1 cellular context compared by ENCODE assay signal in the genomic region with DNA sequence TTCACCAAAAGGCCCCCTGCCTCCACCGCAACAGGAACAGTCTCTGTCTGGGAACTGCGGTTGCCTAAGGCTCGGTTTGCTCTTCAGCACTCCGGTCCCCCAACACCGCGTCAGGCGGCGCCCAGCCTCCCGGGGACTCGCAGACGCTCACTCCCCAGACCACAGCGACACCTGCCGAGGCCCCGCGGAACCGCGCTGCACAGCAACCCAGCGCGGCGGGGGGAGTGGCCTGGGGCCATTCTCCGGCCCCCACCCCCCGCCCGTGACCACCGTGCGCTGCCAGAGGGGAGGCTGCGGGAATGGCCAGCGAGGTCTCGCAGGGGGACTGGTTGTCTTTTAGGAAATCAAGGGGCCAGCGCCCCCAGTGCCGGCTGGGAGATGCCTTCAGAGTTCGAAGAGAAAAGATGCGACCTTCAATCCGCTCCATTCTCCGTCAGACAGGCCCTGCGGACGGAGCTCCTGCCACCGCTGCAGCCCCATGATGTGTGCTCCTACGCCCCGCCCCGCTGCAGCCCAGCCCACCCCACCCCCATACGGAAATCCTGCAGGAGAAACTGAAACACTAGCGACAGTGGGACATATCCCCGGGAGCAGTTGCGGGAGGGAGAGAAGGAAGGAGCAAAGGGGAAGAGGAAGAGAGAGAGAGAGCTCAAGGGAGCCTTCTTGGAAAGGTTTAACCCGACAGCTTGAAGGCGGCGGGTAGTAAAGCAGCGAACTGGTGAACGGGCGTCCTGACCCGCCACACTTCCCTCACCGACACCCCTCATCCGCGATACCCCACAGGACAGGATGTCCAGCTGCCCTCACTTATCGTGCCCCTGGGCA.
A peak's percentile ranks its signal among the peaks of the same experiment; 100 is the strongest.
TF ChIP-seq lines count a peak whose summit lies in the region.

No MANE protein-coding gene starts in this region.

TF ChIP-seq in HepG2, 621 proteins besides CTCF, POLR2A, EP300 and RAD21 (continued from another document and continues in another):
- TF ChIP-seq, protein P1, sequence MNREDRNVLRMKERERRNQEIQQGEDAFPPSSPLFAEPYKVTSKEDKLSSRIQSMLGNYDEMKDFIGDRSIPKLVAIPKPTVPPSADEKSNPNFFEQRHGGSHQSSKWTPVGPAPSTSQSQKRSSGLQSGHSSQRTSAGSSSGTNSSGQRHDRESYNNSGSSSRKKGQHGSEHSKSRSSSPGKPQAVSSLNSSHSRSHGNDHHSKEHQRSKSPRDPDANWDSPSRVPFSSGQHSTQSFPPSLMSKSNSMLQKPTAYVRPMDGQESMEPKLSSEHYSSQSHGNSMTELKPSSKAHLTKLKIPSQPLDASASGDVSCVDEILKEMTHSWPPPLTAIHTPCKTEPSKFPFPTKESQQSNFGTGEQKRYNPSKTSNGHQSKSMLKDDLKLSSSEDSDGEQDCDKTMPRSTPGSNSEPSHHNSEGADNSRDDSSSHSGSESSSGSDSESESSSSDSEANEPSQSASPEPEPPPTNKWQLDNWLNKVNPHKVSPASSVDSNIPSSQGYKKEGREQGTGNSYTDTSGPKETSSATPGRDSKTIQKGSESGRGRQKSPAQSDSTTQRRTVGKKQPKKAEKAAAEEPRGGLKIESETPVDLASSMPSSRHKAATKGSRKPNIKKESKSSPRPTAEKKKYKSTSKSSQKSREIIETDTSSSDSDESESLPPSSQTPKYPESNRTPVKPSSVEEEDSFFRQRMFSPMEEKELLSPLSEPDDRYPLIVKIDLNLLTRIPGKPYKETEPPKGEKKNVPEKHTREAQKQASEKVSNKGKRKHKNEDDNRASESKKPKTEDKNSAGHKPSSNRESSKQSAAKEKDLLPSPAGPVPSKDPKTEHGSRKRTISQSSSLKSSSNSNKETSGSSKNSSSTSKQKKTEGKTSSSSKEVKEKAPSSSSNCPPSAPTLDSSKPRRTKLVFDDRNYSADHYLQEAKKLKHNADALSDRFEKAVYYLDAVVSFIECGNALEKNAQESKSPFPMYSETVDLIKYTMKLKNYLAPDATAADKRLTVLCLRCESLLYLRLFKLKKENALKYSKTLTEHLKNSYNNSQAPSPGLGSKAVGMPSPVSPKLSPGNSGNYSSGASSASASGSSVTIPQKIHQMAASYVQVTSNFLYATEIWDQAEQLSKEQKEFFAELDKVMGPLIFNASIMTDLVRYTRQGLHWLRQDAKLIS (CRISPR knock-in tag; IDR thresholded peaks at IDR 0.05): no peak
- TF ChIP-seq, protein P2, sequence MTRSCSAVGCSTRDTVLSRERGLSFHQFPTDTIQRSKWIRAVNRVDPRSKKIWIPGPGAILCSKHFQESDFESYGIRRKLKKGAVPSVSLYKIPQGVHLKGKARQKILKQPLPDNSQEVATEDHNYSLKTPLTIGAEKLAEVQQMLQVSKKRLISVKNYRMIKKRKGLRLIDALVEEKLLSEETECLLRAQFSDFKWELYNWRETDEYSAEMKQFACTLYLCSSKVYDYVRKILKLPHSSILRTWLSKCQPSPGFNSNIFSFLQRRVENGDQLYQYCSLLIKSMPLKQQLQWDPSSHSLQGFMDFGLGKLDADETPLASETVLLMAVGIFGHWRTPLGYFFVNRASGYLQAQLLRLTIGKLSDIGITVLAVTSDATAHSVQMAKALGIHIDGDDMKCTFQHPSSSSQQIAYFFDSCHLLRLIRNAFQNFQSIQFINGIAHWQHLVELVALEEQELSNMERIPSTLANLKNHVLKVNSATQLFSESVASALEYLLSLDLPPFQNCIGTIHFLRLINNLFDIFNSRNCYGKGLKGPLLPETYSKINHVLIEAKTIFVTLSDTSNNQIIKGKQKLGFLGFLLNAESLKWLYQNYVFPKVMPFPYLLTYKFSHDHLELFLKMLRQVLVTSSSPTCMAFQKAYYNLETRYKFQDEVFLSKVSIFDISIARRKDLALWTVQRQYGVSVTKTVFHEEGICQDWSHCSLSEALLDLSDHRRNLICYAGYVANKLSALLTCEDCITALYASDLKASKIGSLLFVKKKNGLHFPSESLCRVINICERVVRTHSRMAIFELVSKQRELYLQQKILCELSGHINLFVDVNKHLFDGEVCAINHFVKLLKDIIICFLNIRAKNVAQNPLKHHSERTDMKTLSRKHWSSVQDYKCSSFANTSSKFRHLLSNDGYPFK (CRISPR knock-in tag; IDR thresholded peaks at IDR 0.05; ENCODE audit: borderline replicate concordance): no peak
- TF ChIP-seq PHF21A (CRISPR knock-in tag; IDR thresholded peaks at IDR 0.05): no peak
- TF ChIP-seq ZNF225 (CRISPR knock-in tag; IDR thresholded peaks at IDR 0.05): no peak
- TF ChIP-seq NR2C2 (CRISPR knock-in tag; IDR thresholded peaks at IDR 0.05; ENCODE audit: borderline replicate concordance): no peak
- TF ChIP-seq, protein P3, sequence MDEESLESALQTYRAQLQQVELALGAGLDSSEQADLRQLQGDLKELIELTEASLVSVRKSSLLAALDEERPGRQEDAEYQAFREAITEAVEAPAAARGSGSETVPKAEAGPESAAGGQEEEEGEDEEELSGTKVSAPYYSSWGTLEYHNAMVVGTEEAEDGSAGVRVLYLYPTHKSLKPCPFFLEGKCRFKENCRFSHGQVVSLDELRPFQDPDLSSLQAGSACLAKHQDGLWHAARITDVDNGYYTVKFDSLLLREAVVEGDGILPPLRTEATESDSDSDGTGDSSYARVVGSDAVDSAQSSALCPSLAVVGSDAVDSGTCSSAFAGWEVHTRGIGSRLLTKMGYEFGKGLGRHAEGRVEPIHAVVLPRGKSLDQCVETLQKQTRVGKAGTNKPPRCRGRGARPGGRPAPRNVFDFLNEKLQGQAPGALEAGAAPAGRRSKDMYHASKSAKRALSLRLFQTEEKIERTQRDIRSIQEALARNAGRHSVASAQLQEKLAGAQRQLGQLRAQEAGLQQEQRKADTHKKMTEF (CRISPR knock-in tag; IDR thresholded peaks at IDR 0.05): peak; percentile 21; the same call in 1 of the 2 replicates
- TF ChIP-seq AGO1 (IDR thresholded peaks at IDR 0.05; ENCODE audit: low read depth, low read length, poor library complexity, severe bottlenecking): no peak
- TF ChIP-seq, protein P4, sequence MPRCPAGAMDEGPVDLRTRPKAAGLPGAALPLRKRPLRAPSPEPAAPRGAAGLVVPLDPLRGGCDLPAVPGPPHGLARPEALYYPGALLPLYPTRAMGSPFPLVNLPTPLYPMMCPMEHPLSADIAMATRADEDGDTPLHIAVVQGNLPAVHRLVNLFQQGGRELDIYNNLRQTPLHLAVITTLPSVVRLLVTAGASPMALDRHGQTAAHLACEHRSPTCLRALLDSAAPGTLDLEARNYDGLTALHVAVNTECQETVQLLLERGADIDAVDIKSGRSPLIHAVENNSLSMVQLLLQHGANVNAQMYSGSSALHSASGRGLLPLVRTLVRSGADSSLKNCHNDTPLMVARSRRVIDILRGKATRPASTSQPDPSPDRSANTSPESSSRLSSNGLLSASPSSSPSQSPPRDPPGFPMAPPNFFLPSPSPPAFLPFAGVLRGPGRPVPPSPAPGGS (CRISPR knock-in tag; IDR thresholded peaks at IDR 0.05): no peak
- TF ChIP-seq CC2D1A (CRISPR knock-in tag; IDR thresholded peaks at IDR 0.05): no peak
- peak; percentile 71; the same call in 1 of the 2 replicates for TF ChIP-seq ZNF205 (CRISPR knock-in tag; IDR thresholded peaks at IDR 0.05)
- TF ChIP-seq, protein P5, sequence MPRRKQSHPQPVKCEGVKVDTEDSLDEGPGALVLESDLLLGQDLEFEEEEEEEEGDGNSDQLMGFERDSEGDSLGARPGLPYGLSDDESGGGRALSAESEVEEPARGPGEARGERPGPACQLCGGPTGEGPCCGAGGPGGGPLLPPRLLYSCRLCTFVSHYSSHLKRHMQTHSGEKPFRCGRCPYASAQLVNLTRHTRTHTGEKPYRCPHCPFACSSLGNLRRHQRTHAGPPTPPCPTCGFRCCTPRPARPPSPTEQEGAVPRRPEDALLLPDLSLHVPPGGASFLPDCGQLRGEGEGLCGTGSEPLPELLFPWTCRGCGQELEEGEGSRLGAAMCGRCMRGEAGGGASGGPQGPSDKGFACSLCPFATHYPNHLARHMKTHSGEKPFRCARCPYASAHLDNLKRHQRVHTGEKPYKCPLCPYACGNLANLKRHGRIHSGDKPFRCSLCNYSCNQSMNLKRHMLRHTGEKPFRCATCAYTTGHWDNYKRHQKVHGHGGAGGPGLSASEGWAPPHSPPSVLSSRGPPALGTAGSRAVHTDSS (CRISPR knock-in tag; conservative IDR thresholded peaks at IDR 0.05): no peak
- no peak for TF ChIP-seq ZNF558 (CRISPR knock-in tag; IDR thresholded peaks at IDR 0.05; ENCODE audit: borderline replicate concordance)
- TF ChIP-seq ZFP1 (CRISPR knock-in tag; IDR thresholded peaks at IDR 0.05): no peak
- TF ChIP-seq, protein P6, sequence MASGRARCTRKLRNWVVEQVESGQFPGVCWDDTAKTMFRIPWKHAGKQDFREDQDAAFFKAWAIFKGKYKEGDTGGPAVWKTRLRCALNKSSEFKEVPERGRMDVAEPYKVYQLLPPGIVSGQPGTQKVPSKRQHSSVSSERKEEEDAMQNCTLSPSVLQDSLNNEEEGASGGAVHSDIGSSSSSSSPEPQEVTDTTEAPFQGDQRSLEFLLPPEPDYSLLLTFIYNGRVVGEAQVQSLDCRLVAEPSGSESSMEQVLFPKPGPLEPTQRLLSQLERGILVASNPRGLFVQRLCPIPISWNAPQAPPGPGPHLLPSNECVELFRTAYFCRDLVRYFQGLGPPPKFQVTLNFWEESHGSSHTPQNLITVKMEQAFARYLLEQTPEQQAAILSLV (CRISPR knock-in tag; IDR thresholded peaks at IDR 0.05; ENCODE audit: borderline replicate concordance): no peak
- peak; percentile 55; the same call in 1 of the 2 replicates for TF ChIP-seq ZKSCAN8 (CRISPR knock-in tag; IDR thresholded peaks at IDR 0.05; ENCODE audit: borderline replicate concordance)
- TF ChIP-seq SP4 (CRISPR knock-in tag; IDR thresholded peaks at IDR 0.05): peak; percentile 77
- TF ChIP-seq ZNF563 (CRISPR knock-in tag; IDR thresholded peaks at IDR 0.05): no peak
- TF ChIP-seq ZFP90 (CRISPR knock-in tag; IDR thresholded peaks at IDR 0.05; ENCODE audit: borderline replicate concordance): no peak; the same call in 1 of the 2 replicates
- no peak for TF ChIP-seq HES4 (CRISPR knock-in tag; IDR thresholded peaks at IDR 0.05; ENCODE audit: borderline replicate concordance)
- TF ChIP-seq DPF2 (CRISPR knock-in tag; IDR thresholded peaks at IDR 0.05; ENCODE audit: borderline replicate concordance, low read depth): no peak
- TF ChIP-seq ZNF234 (CRISPR knock-in tag; conservative IDR thresholded peaks at IDR 0.05): no peak
- TF ChIP-seq ZNF253 (CRISPR knock-in tag; IDR thresholded peaks at IDR 0.05; ENCODE audit: borderline replicate concordance): no peak
- no peak for TF ChIP-seq ZNF75D (CRISPR knock-in tag; IDR thresholded peaks at IDR 0.05; ENCODE audit: borderline replicate concordance)
- TF ChIP-seq ZNF10 (CRISPR knock-in tag; IDR thresholded peaks at IDR 0.05; ENCODE audit: borderline replicate concordance, low read depth): no peak
- TF ChIP-seq YEATS4 (CRISPR knock-in tag; IDR thresholded peaks at IDR 0.05; ENCODE audit: borderline replicate concordance): no peak
- TF ChIP-seq SIX1 (CRISPR knock-in tag; IDR thresholded peaks at IDR 0.05; ENCODE audit: borderline replicate concordance): no peak
- TF ChIP-seq GLI4 (CRISPR knock-in tag; IDR thresholded peaks at IDR 0.05; ENCODE audit: borderline replicate concordance): no peak
- TF ChIP-seq, protein P7, sequence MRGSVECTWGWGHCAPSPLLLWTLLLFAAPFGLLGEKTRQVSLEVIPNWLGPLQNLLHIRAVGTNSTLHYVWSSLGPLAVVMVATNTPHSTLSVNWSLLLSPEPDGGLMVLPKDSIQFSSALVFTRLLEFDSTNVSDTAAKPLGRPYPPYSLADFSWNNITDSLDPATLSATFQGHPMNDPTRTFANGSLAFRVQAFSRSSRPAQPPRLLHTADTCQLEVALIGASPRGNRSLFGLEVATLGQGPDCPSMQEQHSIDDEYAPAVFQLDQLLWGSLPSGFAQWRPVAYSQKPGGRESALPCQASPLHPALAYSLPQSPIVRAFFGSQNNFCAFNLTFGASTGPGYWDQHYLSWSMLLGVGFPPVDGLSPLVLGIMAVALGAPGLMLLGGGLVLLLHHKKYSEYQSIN (CRISPR knock-in tag; IDR thresholded peaks at IDR 0.05; ENCODE audit: borderline replicate concordance): no peak
- TF ChIP-seq, protein P8, sequence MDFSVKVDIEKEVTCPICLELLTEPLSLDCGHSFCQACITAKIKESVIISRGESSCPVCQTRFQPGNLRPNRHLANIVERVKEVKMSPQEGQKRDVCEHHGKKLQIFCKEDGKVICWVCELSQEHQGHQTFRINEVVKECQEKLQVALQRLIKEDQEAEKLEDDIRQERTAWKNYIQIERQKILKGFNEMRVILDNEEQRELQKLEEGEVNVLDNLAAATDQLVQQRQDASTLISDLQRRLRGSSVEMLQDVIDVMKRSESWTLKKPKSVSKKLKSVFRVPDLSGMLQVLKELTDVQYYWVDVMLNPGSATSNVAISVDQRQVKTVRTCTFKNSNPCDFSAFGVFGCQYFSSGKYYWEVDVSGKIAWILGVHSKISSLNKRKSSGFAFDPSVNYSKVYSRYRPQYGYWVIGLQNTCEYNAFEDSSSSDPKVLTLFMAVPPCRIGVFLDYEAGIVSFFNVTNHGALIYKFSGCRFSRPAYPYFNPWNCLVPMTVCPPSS (IDR thresholded peaks at IDR 0.05): no peak
- 0 out of 2 replicates have a peak, but pooled peaks have one; percentile 47 for TF ChIP-seq ZBTB42 (CRISPR knock-in tag; IDR thresholded peaks at IDR 0.05)
- TF ChIP-seq, protein P9, sequence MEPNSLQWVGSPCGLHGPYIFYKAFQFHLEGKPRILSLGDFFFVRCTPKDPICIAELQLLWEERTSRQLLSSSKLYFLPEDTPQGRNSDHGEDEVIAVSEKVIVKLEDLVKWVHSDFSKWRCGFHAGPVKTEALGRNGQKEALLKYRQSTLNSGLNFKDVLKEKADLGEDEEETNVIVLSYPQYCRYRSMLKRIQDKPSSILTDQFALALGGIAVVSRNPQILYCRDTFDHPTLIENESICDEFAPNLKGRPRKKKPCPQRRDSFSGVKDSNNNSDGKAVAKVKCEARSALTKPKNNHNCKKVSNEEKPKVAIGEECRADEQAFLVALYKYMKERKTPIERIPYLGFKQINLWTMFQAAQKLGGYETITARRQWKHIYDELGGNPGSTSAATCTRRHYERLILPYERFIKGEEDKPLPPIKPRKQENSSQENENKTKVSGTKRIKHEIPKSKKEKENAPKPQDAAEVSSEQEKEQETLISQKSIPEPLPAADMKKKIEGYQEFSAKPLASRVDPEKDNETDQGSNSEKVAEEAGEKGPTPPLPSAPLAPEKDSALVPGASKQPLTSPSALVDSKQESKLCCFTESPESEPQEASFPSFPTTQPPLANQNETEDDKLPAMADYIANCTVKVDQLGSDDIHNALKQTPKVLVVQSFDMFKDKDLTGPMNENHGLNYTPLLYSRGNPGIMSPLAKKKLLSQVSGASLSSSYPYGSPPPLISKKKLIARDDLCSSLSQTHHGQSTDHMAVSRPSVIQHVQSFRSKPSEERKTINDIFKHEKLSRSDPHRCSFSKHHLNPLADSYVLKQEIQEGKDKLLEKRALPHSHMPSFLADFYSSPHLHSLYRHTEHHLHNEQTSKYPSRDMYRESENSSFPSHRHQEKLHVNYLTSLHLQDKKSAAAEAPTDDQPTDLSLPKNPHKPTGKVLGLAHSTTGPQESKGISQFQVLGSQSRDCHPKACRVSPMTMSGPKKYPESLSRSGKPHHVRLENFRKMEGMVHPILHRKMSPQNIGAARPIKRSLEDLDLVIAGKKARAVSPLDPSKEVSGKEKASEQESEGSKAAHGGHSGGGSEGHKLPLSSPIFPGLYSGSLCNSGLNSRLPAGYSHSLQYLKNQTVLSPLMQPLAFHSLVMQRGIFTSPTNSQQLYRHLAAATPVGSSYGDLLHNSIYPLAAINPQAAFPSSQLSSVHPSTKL (CRISPR knock-in tag; IDR thresholded peaks at IDR 0.05): peak; percentile 46
- no peak for TF ChIP-seq NFIB (CRISPR knock-in tag; IDR thresholded peaks at IDR 0.05; ENCODE audit: borderline replicate concordance)
- TF ChIP-seq HOXA3 (CRISPR knock-in tag; IDR thresholded peaks at IDR 0.05): peak; percentile 24; the same call in 1 of the 2 replicates
- peak; percentile 69 for TF ChIP-seq HDAC1 (CRISPR knock-in tag; IDR thresholded peaks at IDR 0.05)
- TF ChIP-seq, protein P10, sequence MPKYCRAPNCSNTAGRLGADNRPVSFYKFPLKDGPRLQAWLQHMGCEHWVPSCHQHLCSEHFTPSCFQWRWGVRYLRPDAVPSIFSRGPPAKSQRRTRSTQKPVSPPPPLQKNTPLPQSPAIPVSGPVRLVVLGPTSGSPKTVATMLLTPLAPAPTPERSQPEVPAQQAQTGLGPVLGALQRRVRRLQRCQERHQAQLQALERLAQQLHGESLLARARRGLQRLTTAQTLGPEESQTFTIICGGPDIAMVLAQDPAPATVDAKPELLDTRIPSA (CRISPR knock-in tag; IDR thresholded peaks at IDR 0.05; ENCODE audit: borderline replicate concordance): no peak
